In genomic region chr4:173626277-173626676, GRCh38 we compare ENCODE assay signal across 1 cellular context.
TF ChIP-seq lines count a peak whose summit lies in the region.

No MANE protein-coding gene starts in this region.

TF ChIP-seq in K562, 482 proteins besides CTCF, POLR2A, EP300 and RAD21 (continued from another document):
- TF ChIP-seq ATF6 (CRISPR knock-in tag; IDR thresholded peaks at IDR 0.05) = no peak
- TF ChIP-seq TRIM28 (IDR thresholded peaks at IDR 0.05) = peak; percentile 93
- TF ChIP-seq NR3C1 (CRISPR knock-in tag; IDR thresholded peaks at IDR 0.05) = no peak
TF ChIP-seq in K562: peak in this region for 4.
